19 cellular contexts compared by ENCODE assay signal in the genomic region with DNA sequence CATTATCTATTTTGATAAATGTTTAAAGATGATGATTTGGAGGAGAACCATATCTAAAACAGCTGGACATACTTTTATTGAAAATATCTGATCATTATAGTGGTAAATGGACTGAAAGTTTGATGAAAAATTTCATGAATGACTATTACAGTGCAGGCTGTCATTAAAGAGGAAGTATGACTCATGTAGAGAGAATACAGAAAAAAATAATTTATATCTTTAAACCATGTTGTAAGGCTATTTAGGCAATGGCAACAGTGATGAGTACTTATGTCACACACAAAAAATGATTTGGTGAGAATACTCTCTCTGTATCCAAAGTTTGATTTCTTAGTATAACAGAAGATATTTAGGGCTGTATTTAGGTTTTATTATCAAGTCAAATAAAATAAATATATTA. TPM values are rescaled to one million over a fixed set of nuclear protein-coding genes. Genes with fewer than 3 reads are reported as not detected.
A peak's percentile ranks its signal among the peaks of the same experiment; 100 is the strongest.
DNase-seq lines count a peak whose midpoint lies in the region; ATAC-seq and TF ChIP-seq lines count a peak whose summit lies in the region.
"Had no signal": no experiment of that assay in that cellular context is flagged by ENCODE, and none has a peak within 500 bp of the region (broad histone marks: within the 10 kb centered on the region; RNA-seq: fewer than 3 reads in every experiment).

No MANE protein-coding gene starts in this region.

- H3K27ac ChIP-seq in spleen, result no peak overlapping the region
- H3K27ac ChIP-seq in trophoblast cell (ENCODE audit: low read depth, low read length), result no peak overlapping the region
- H3K27ac ChIP-seq: esophagus squamous epithelium, parathyroid adenoma had no signal

- no peaks in the 10 kb centered on the region for H3K79me2 ChIP-seq in trophoblast cell (ENCODE audit: control insufficient read depth, insufficient read depth, low read length, poor library complexity)
- H3K79me2 ChIP-seq: parathyroid adenoma had no signal

- no peaks in the 10 kb centered on the region for H3K79me1 ChIP-seq in trophoblast cell (ENCODE audit: low read length)

- H4K91ac ChIP-seq in trophoblast cell (ENCODE audit: low read depth, low read length), result no peak overlapping the region

- H2BK5ac ChIP-seq in trophoblast cell (ENCODE audit: low read depth, low read length, poor library complexity), result no peak overlapping the region

- no peak overlapping the region for H3K4ac ChIP-seq in trophoblast cell (ENCODE audit: low read depth, low read length)

- H2AK5ac ChIP-seq in trophoblast cell (ENCODE audit: low read length), result no peak overlapping the region

- no peak overlapping the region for H3K14ac ChIP-seq in trophoblast cell (ENCODE audit: low read length)

- H3K18ac ChIP-seq in trophoblast cell (ENCODE audit: low read length), result no peak overlapping the region

- H2BK12ac ChIP-seq in trophoblast cell (ENCODE audit: low read length), result no peak overlapping the region

- no peak for TF ChIP-seq CTCF in AG10803 (conservative IDR thresholded peaks at IDR 0.05; ENCODE audit: low read length)
- no peak for TF ChIP-seq CTCF in foreskin fibroblast (IDR thresholded peaks at IDR 0.05; ENCODE audit: low read depth, low read length)
- TF ChIP-seq CTCF in spleen (IDR thresholded peaks at IDR 0.05 in 8 of 11, conservative IDR thresholded peaks at IDR 0.05 in 3 of 11), result no peak

- TF ChIP-seq POLR2A in spleen (IDR thresholded peaks at IDR 0.05), result no peak

- H3K9ac ChIP-seq in adipocyte (ENCODE audit: low read length), result no peak overlapping the region
- no peak overlapping the region for H3K9ac ChIP-seq in trophoblast cell (ENCODE audit: low read length)
- H3K9ac ChIP-seq: parathyroid adenoma had no signal

- ATAC-seq in GM21381 (IDR thresholded peaks at IDR 0.05; ENCODE audit: unreplicated experiment), result no peak
- ATAC-seq: mucosa of descending colon, T-helper 17 cell had no signal

- no peak overlapping the region for H2BK120ac ChIP-seq in trophoblast cell (ENCODE audit: insufficient read depth, low read length, poor library complexity)

- H3K4me3 ChIP-seq in AG10803 (ENCODE audit: low read length), result no peak overlapping the region
- no peak overlapping the region for H3K4me3 ChIP-seq in adipocyte (ENCODE audit: low read length)
- no peak overlapping the region for H3K4me3 ChIP-seq in foreskin fibroblast (ENCODE audit: low read depth in 1 of 2, low read length in 2 of 2)
- H3K4me3 ChIP-seq in spleen, result no peak overlapping the region
- no peak overlapping the region for H3K4me3 ChIP-seq in trophoblast cell (ENCODE audit: low read depth, low read length)
- H3K4me3 ChIP-seq: esophagus squamous epithelium, mucosa of descending colon had no signal

- H3K4me1 ChIP-seq in adipocyte (ENCODE audit: control insufficient read depth, insufficient read depth, low read length), result peaks cover 9% of the 10 kb centered on the region
- H3K4me1 ChIP-seq in spleen, result peaks cover 0 to 10% (median 3%) of the 10 kb centered on the region in 6 donors
- peaks cover 4% of the 10 kb centered on the region in 2 experiments for H3K4me1 ChIP-seq in trophoblast cell (ENCODE audit: control insufficient read depth in 1 of 2, insufficient read depth in 2 of 2, low read length in 2 of 2)
- H3K4me1 ChIP-seq: BE2C, parathyroid adenoma had no signal

- H2AFZ ChIP-seq in trophoblast cell (ENCODE audit: insufficient read depth, low read length, poor library complexity), result no peak overlapping the region
- H2AFZ ChIP-seq: parathyroid adenoma had no signal

- in situ Hi-C loops in ACHN (cut with HindIII; ENCODE audit: low pct_ligation_motif_present, low pct_unique_long_range_greater_than_20kb, low sequenced_read_pairs), result no loop called here

- H3K36me3 ChIP-seq in adipocyte (ENCODE audit: control insufficient read depth, insufficient read depth, low read length, severe bottlenecking) (no peaks in the 10 kb centered on the region), spleen (no peaks in the 10 kb centered on the region), trophoblast cell (ENCODE audit: control insufficient read depth in 1 of 2, insufficient read depth in 2 of 2, low read length in 2 of 2) (no peaks in the 10 kb centered on the region)
- H3K36me3 ChIP-seq: BE2C, esophagus squamous epithelium had no signal

- intact Hi-C loops in spleen (cut with DNase I; ENCODE audit: low total_unique reads), result no loop called here

- no peak overlapping the region for H3K4me2 ChIP-seq in trophoblast cell (ENCODE audit: low read length)

- no peak overlapping the region for H4K8ac ChIP-seq in trophoblast cell (ENCODE audit: low read depth, low read length)

- H3K23ac ChIP-seq in trophoblast cell (ENCODE audit: low read length), result no peak overlapping the region

- H3K9me3 ChIP-seq in adipocyte (ENCODE audit: control insufficient read depth, low read length) (no peaks in the 10 kb centered on the region), spleen (no peaks in the 10 kb centered on the region), trophoblast cell (ENCODE audit: insufficient read depth, low read depth, low read length) (peaks cover 2% of the 10 kb centered on the region)
- H3K9me3 ChIP-seq: BE2C, esophagus squamous epithelium, mucosa of descending colon had no signal

- no peaks in the 10 kb centered on the region for H3K27me3 ChIP-seq in adipocyte (replicated peaks; ENCODE audit: control insufficient read depth, insufficient read depth, low read length)
- H3K27me3 ChIP-seq in spleen (replicated peaks in 1 of 7), result peaks cover 0 to 25% (median 9%) of the 10 kb centered on the region in 7 donors
- peaks cover 2% of the 10 kb centered on the region for H3K27me3 ChIP-seq in trophoblast cell (ENCODE audit: insufficient read depth, low read length)

- peak; percentile 46 for DNase-seq in AG10803 (ENCODE audit: low read depth)
- peak; percentile 52 for DNase-seq in HT1080 (ENCODE audit: low read depth)
- peak; percentile 49 for DNase-seq in adipocyte (ENCODE audit: low read depth)
- DNase-seq in foreskin fibroblast, result peak; percentile 16 to 52
- DNase-seq in spleen, result no peak
- DNase-seq in trophoblast cell, result no peak
- DNase-seq in ACHN, result no peak
- DNase-seq: activated CD4-positive, alpha-beta T cell treated with anti-CD3 and anti-CD28 coated beads for 48 hours; activated naive CD8-positive, alpha-beta T cell treated with anti-CD3 and anti-CD28 coated beads for 36 hours; activated T-cell treated with anti-CD3 and anti-CD28 coated beads for 4 hours; BE2C; esophagus squamous epithelium; mucosa of descending colon; NCI-H1092 treated with DMSO at 0.1 percent for 48 hours; NCI-H226; stimulated activated CD4-positive, alpha-beta T cell treated with anti-CD3 and anti-CD28 coated beads, Interleukin-12 subunit alpha, Interleukin-12 subunit beta, amount 100 ng/mL, for 4 hours; T-helper 17 cell had no signal

- H4K12ac ChIP-seq in trophoblast cell (ENCODE audit: low read depth, low read length), result no peak overlapping the region

RNA-seq across cellular contexts. Expression of gene GLRB, which starts 3.9 kb away (rescaled TPM):
- total RNA-seq in HT1080 (2014; rRNA removed; shearing (Covaris generic)), result 8.8 and 14.6 TPM in 2 replicates
- 7.9 and 9.0 TPM in 2 replicates for polyA plus RNA-seq in HT1080 (2015; cell fraction: cytosol; rRNA removed)
- 10.3 and 11.5 TPM in 2 replicates for polyA plus RNA-seq in HT1080 (2015; cell fraction: nucleus; rRNA removed)
- not detected for total RNA-seq in spleen
- polyA plus RNA-seq in spleen, result under 1 TPM in 2 of 3 donors, not detected in 1; 0.03 to 0.08 TPM
- polyA plus RNA-seq in trophoblast cell (2013), result 0.12 and 0.19 TPM in 2 replicates
- total RNA-seq: activated naive CD8-positive, alpha-beta T cell treated with anti-CD3 and anti-CD28 coated beads for 36 hours; T-helper 17 cell had no signal

Comparison
In these comparisons a context has a peak if more than half of its experiments do, and no peak if none do; other contexts are left out.
1. DNase-seq: peak in AG10803 (single experiment), HT1080 (single experiment), adipocyte (single experiment) and foreskin fibroblast (2 of 2); none in spleen (single experiment), trophoblast cell (0 of 2) and ACHN (single experiment).